Comparison of ENCODE assay signal across 14 cellular contexts in the genomic region with DNA sequence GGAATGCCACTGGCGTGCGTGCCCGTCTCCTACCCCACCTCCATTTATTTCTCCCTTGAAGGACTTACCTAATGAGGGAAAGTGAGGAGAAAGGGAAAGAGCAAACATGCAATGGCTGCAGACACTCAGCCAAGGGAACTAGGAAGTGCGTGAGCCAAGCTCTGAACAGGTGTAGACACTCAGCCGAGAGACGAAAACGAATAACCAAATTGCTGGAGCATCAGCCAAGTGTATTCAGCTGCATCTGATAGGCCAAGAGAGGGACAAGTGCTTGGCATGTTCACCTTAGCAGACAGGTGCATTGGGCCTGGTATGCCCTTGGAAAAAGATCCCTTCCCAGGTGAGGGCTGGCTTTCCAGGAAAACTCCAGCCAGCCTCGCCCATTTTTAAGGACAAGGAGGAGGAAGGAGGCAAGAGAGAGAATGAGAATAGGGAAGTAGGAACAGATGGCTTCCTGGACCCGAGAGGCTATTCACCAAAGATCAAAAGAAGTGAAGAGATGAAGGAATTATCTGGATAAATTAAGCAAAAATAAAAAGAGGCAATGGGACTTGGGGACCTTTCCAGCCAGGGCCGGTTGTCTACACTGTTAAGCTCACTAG.
DNase-seq lines count a peak whose midpoint lies in the region; ATAC-seq and TF ChIP-seq lines count a peak whose summit lies in the region.
"Had no signal": no experiment of that assay in that cellular context is flagged by ENCODE, and none has a peak within 500 bp of the region (broad histone marks: within the 10 kb centered on the region; RNA-seq: fewer than 3 reads in every experiment).

No MANE protein-coding gene starts in this region.

- H3K79me1 ChIP-seq in neuronal stem cell (ENCODE audit: low read depth, low read length), result no peaks in the 10 kb centered on the region

- H4K8ac ChIP-seq in neuronal stem cell (ENCODE audit: low read depth, low read length), result no peak overlapping the region

- no peak overlapping the region for H3K4me2 ChIP-seq in Loucy (ENCODE audit: low read depth, low read length, poor library complexity, severe bottlenecking)
- no peak overlapping the region for H3K4me2 ChIP-seq in OCI-LY1 (ENCODE audit: low read length)
- no peak overlapping the region for H3K4me2 ChIP-seq in neuronal stem cell (ENCODE audit: insufficient read depth, low read length, poor library complexity, severe bottlenecking)

- H3K79me2 ChIP-seq in Loucy (ENCODE audit: insufficient read depth, low read length) (no peaks in the 10 kb centered on the region), OCI-LY1 (ENCODE audit: insufficient read depth, low read length) (no peaks in the 10 kb centered on the region)

- peak; percentile 21 for DNase-seq in activated CD4-positive, CD25-positive, alpha-beta regulatory T cell treated with anti-CD3 and anti-CD28 coated beads, Interleukin-2, amount 50 U/mL, for 72 hours
- DNase-seq in neuronal stem cell (ENCODE audit: low spot score) (no peak), NCI-H1436 (lab: John Stamatoyannopoulos, UW) (no peak), type B pancreatic cell (ENCODE audit: extremely low spot score, unreplicated experiment) (no peak)
- no peak for DNase-seq in activated naive CD4-positive, alpha-beta T cell treated with anti-CD3 and anti-CD28 coated beads for 36 hours
- DNase-seq: NCI-H1930; stimulated activated CD4-positive, alpha-beta T cell treated with anti-CD3 and anti-CD28 coated beads, Interleukin-12 subunit alpha, Interleukin-12 subunit beta, amount 100 ng/mL, for 4 hours had no signal

- H2BK15ac ChIP-seq in neuronal stem cell (ENCODE audit: low read length), result no peak overlapping the region

- TF ChIP-seq CTCF in Loucy (conservative IDR thresholded peaks at IDR 0.05; ENCODE audit: low read length), result no peak
- no peak for TF ChIP-seq CTCF in OCI-LY1 (IDR thresholded peaks at IDR 0.05; ENCODE audit: low read length)
- TF ChIP-seq CTCF in type B pancreatic cell (conservative IDR thresholded peaks at IDR 0.05), result no peak

- H3K4me1 Mint-ChIP-seq in type B pancreatic cell (ENCODE audit: unreplicated experiment), result no peaks in the 10 kb centered on the region
- H3K4me1 Mint-ChIP-seq in activated naive CD4-positive, alpha-beta T cell treated with anti-CD3 and anti-CD28 coated beads for 36 hours (ENCODE audit: low read depth), result peaks cover 19% of the 10 kb centered on the region

- H3K36me3 ChIP-seq in Loucy (ENCODE audit: insufficient read depth, low read length), result no peaks in the 10 kb centered on the region
- no peaks in the 10 kb centered on the region for H3K36me3 ChIP-seq in OCI-LY1 (ENCODE audit: insufficient read depth, low read length)
- no peaks in the 10 kb centered on the region for H3K36me3 ChIP-seq in neuronal stem cell (replicated peaks in 1 of 2; ENCODE audit: control insufficient read depth in 2 of 2, insufficient read depth in 2 of 2, low read length in 2 of 2)
- H3K36me3 ChIP-seq: HAP-1 had no signal

- no peak overlapping the region for H4K91ac ChIP-seq in neuronal stem cell (ENCODE audit: low read depth, low read length, poor library complexity)

- H3K9me2 ChIP-seq in Loucy (replicated peaks; ENCODE audit: low read depth, low read length) (no peaks in the 10 kb centered on the region), OCI-LY1 (ENCODE audit: low read depth, low read length) (no peaks in the 10 kb centered on the region)

- no peak overlapping the region for H2AK5ac ChIP-seq in neuronal stem cell (ENCODE audit: low read depth, low read length)

- no CpG with 5 or more reads among the region's 10 CpGs for WGBS in neuronal stem cell (ENCODE audit: extremely low coverage in 2 of 2, insufficient read length in 2 of 2, insufficient replicate concordance in 1 of 2), 2 donors

- H3K4ac ChIP-seq in neuronal stem cell (ENCODE audit: low read length), result no peak overlapping the region

- H3K18ac ChIP-seq in neuronal stem cell (ENCODE audit: low read length), result peak overlapping the region; percentile 48

- H3K4me3 ChIP-seq in Loucy (ENCODE audit: low read length, poor library complexity, severe bottlenecking), result no peak overlapping the region
- H3K4me3 ChIP-seq in OCI-LY1 (ENCODE audit: low read depth, low read length, poor library complexity, severe bottlenecking), result no peak overlapping the region
- no peak overlapping the region for H3K4me3 ChIP-seq in neuronal stem cell (ENCODE audit: low read length in 2 of 2)
- H3K4me3 ChIP-seq: HAP-1, SK-N-MC had no signal

- peaks cover under 1% of the 10 kb centered on the region for H3K36me3 Mint-ChIP-seq in type B pancreatic cell
- peaks cover 2% of the 10 kb centered on the region for H3K36me3 Mint-ChIP-seq in activated naive CD4-positive, alpha-beta T cell treated with anti-CD3 and anti-CD28 coated beads for 36 hours (ENCODE audit: low read depth)
- H3K36me3 Mint-ChIP-seq: CD8-positive, alpha-beta T cell had no signal

- H3K27me3 ChIP-seq in Loucy (ENCODE audit: insufficient read depth, low read length, poor library complexity, severe bottlenecking) (no peaks in the 10 kb centered on the region), OCI-LY1 (ENCODE audit: insufficient read depth, low read length) (no peaks in the 10 kb centered on the region), neuronal stem cell (ENCODE audit: control insufficient read depth in 3 of 3, insufficient read depth in 3 of 3, low read depth in 1 of 3, low read length in 3 of 3) (no peaks in the 10 kb centered on the region)

- no peak overlapping the region for H2BK5ac ChIP-seq in neuronal stem cell (ENCODE audit: low read length)

- H3K9me3 ChIP-seq in Loucy (ENCODE audit: insufficient read depth, low read depth, low read length) (no peaks in the 10 kb centered on the region), OCI-LY1 (ENCODE audit: low read length) (0 out of 2 replicates have a peak, but pooled peaks cover 2% of the 10 kb centered on the region), neuronal stem cell (replicated peaks in 1 of 2; ENCODE audit: control insufficient read depth in 2 of 2, insufficient read depth in 1 of 2, low read depth in 1 of 2, low read length in 2 of 2) (peaks cover 0 to 4% of the 10 kb centered on the region in 2 donors)
- H3K9me3 ChIP-seq: HAP-1 had no signal

- H3K9ac ChIP-seq in Loucy (ENCODE audit: low read depth, low read length, poor library complexity, severe bottlenecking) (no peak overlapping the region), OCI-LY1 (ENCODE audit: low read length) (no peak overlapping the region), neuronal stem cell (ENCODE audit: low read depth, low read length, poor library complexity) (no peak overlapping the region)

- H2AFZ ChIP-seq in Loucy (ENCODE audit: low read length) (peak overlapping the region; percentile 55; the same call in 1 of the 2 replicates), OCI-LY1 (ENCODE audit: low read length) (no peak overlapping the region), neuronal stem cell (ENCODE audit: low read length) (no peak overlapping the region)

- H2BK120ac ChIP-seq in neuronal stem cell (ENCODE audit: low read depth, low read length), result no peak overlapping the region

- H2BK12ac ChIP-seq in neuronal stem cell (ENCODE audit: low read length), result no peak overlapping the region

- H3K27ac ChIP-seq in OCI-LY1 (ENCODE audit: low read depth, low read length, poor library complexity, severe bottlenecking) (peak overlapping the region; percentile 24), neuronal stem cell (replicated peaks; ENCODE audit: low read length) (no peak overlapping the region)
- H3K27ac ChIP-seq: SK-N-MC had no signal

- H3F3A ChIP-seq in Loucy (ENCODE audit: low read depth) (no peaks in the 10 kb centered on the region), OCI-LY1 (ENCODE audit: insufficient read depth, low read length) (no peaks in the 10 kb centered on the region)

- no peaks in the 10 kb centered on the region for H3K27me3 Mint-ChIP-seq in type B pancreatic cell
- no peaks in the 10 kb centered on the region for H3K27me3 Mint-ChIP-seq in activated naive CD4-positive, alpha-beta T cell treated with anti-CD3 and anti-CD28 coated beads for 36 hours (ENCODE audit: low read depth)
- H3K27me3 Mint-ChIP-seq: progenitor cell of endocrine pancreas had no signal

- intact Hi-C loops in activated naive CD4-positive, alpha-beta T cell treated with anti-CD3 and anti-CD28 coated beads for 36 hours (cut with micrococcal nuclease), result no loop called here

- peaks cover 7% of the 10 kb centered on the region for H3K9me3 Mint-ChIP-seq in type B pancreatic cell
- H3K9me3 Mint-ChIP-seq in activated naive CD4-positive, alpha-beta T cell treated with anti-CD3 and anti-CD28 coated beads for 36 hours, result peaks cover 2% of the 10 kb centered on the region
- H3K9me3 Mint-ChIP-seq: CD8-positive, alpha-beta T cell had no signal

- ATAC-seq in activated CD4-positive, CD25-positive, alpha-beta regulatory T cell treated with anti-CD3 and anti-CD28 coated beads, Interleukin-2, amount 50 U/mL, for 24 hours, result no peak
- ATAC-seq: CD8-positive, alpha-beta T cell had no signal

- CTCF ChIA-PET in activated naive CD4-positive, alpha-beta T cell treated with anti-CD3 and anti-CD28 coated beads for 36 hours (lab: Charles Lee), result interaction anchor here (1.2 kb wide), 1 partner anchor 45 kb away, joined by 3 read pairs; no protein-coding TSS in a partner anchor

- no peaks in the 10 kb centered on the region for H3K4me1 ChIP-seq in Loucy (ENCODE audit: insufficient read depth, low read length, poor library complexity, severe bottlenecking)
- peaks cover 22% of the 10 kb centered on the region for H3K4me1 ChIP-seq in OCI-LY1 (ENCODE audit: insufficient read depth, low read length, severe bottlenecking)
- H3K4me1 ChIP-seq in neuronal stem cell (ENCODE audit: control insufficient read depth in 2 of 2, insufficient read depth in 1 of 2, low read depth in 1 of 2, low read length in 2 of 2), result no peaks in the 10 kb centered on the region
- H3K4me1 ChIP-seq: HAP-1 had no signal

- H3K4me3 Mint-ChIP-seq in type B pancreatic cell, result no peak overlapping the region
- H3K4me3 Mint-ChIP-seq in activated naive CD4-positive, alpha-beta T cell treated with anti-CD3 and anti-CD28 coated beads for 36 hours, result no peak overlapping the region
- H3K4me3 Mint-ChIP-seq: CD8-positive, alpha-beta T cell had no signal

- no peak overlapping the region for H3K27ac Mint-ChIP-seq in type B pancreatic cell
- H3K27ac Mint-ChIP-seq in activated naive CD4-positive, alpha-beta T cell treated with anti-CD3 and anti-CD28 coated beads for 36 hours, result no peak overlapping the region
- H3K27ac Mint-ChIP-seq: CD8-positive, alpha-beta T cell; progenitor cell of endocrine pancreas had no signal

- H3K23ac ChIP-seq in neuronal stem cell (ENCODE audit: low read depth, low read length, poor library complexity), result no peak overlapping the region

- H4K20me1 ChIP-seq in Loucy (ENCODE audit: insufficient read depth, low read length, poor library complexity, severe bottlenecking), result no peaks in the 10 kb centered on the region
- H4K20me1 ChIP-seq in OCI-LY1 (ENCODE audit: insufficient read depth, low read length), result no peaks in the 10 kb centered on the region

- no peak overlapping the region for H3K14ac ChIP-seq in neuronal stem cell (ENCODE audit: low read length)
